In the genomic region with DNA sequence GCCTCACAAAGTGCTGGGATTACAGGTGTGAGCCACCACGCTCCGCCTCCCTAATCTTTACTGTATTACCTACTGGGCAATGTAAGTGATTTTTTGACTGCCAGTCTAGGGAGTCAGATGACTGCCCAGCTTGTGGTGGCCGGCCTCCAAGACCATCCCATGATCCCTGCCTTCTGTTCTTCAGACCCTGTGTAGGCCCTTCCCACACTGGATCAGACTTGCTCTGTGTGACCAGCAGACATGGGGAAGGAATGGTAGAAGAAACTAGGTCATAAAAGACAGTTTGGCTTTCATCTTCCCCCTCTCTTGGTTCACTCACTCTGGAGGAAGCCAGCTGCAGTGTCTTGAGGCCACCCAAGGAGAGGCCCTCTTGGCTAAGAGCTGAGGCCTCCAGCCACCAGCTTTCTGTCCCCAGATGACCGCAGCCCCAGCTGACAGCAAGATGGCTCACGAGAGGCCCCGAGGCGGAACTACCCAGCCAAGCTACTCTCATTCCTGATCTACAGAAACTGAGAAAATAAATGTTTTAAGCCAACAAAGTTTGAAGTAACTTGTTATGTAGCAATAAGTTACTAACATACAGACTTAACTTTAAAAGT, we compare ENCODE assay signal across 18 cellular contexts. TPM values are rescaled to one million over a fixed set of nuclear protein-coding genes. Genes with fewer than 3 reads are reported as not detected.
DNase-seq lines count a peak whose midpoint lies in the region; ATAC-seq, FAIRE-seq and TF ChIP-seq lines count a peak whose summit lies in the region.
"Had no signal": no experiment of that assay in that cellular context is flagged by ENCODE, and none has a peak within 500 bp of the region (broad histone marks: within the 10 kb centered on the region; RNA-seq: fewer than 3 reads in every experiment).

No MANE protein-coding gene starts in this region.

- H3K27ac ChIP-seq in liver (ENCODE audit: low read depth in 1 of 2, low read length in 2 of 2): no peak overlapping the region
- H3K27ac ChIP-seq in HepG2 (ENCODE audit: extremely low read length, insufficient read depth, low read length): no peak overlapping the region
- no peak overlapping the region for H3K27ac ChIP-seq in colonic mucosa
- H3K27ac ChIP-seq in OCI-LY7 (ENCODE audit: low read depth, low read length, poor library complexity, severe bottlenecking): no peak overlapping the region
- H3K27ac ChIP-seq: A549 had no signal

- intact Hi-C loops in HepG2 (cut with micrococcal nuclease; ENCODE audit: unreplicated experiment): no loop called here
- intact Hi-C loops in colonic mucosa (cut with DNase I): no loop called here
- intact Hi-C loops in OCI-LY7 (cut with micrococcal nuclease; ENCODE audit: unreplicated experiment): no loop called here

- H3K9me3 ChIP-seq in liver (ENCODE audit: control insufficient read depth in 4 of 4, low read length in 3 of 4) (no peaks in the 10 kb centered on the region), HepG2 (ENCODE audit: low read length) (no peaks in the 10 kb centered on the region), colonic mucosa (no peaks in the 10 kb centered on the region), OCI-LY7 (ENCODE audit: low read length) (no peaks in the 10 kb centered on the region)
- H3K9me3 ChIP-seq: A549, stomach had no signal

- no peak overlapping the region for H3K4me3 ChIP-seq in liver (ENCODE audit: low read depth in 1 of 3, low read length in 3 of 3)
- H3K4me3 ChIP-seq in HepG2 (replicated peaks in 1 of 3; ENCODE audit: insufficient read depth in 1 of 3, low read depth in 2 of 3, low read length in 3 of 3): no peak overlapping the region
- no peak overlapping the region for H3K4me3 ChIP-seq in colonic mucosa
- no peak overlapping the region for H3K4me3 ChIP-seq in OCI-LY7 (ENCODE audit: low read depth, low read length, poor library complexity, severe bottlenecking)
- H3K4me3 ChIP-seq: A549, stomach had no signal

- no peak for TF ChIP-seq EP300 in HepG2 (IDR thresholded peaks at IDR 0.05; ENCODE audit: low read depth in 2 of 2, low read length in 2 of 2)
- no peak for TF ChIP-seq EP300 in HepG2 (CRISPR knock-in tag; IDR thresholded peaks at IDR 0.05; ENCODE audit: borderline replicate concordance)

- H3K9me2 ChIP-seq in OCI-LY7 (ENCODE audit: insufficient read depth, low read length): no peaks in the 10 kb centered on the region

- no peak for TF ChIP-seq POLR2A in HepG2 (IDR thresholded peaks at IDR 0.05; ENCODE audit: insufficient read depth in 1 of 2, low read depth in 2 of 2, low read length in 2 of 2)

- in situ Hi-C loops in HepG2 (cut with HindIII; ENCODE audit: extremely low pct_ligation_motif_present, low pct_unique_long_range_greater_than_20kb): no loop called here

- H3K36me3 ChIP-seq in liver (ENCODE audit: control insufficient read depth in 4 of 4, insufficient read depth in 3 of 4, low read depth in 1 of 4, low read length in 3 of 4) (no peaks in the 10 kb centered on the region), HepG2 (replicated peaks in 1 of 2; ENCODE audit: control insufficient read depth in 1 of 2, insufficient read depth in 2 of 2, low read length in 2 of 2) (no peaks in the 10 kb centered on the region), colonic mucosa (no peaks in the 10 kb centered on the region), OCI-LY7 (ENCODE audit: insufficient read depth, low read length) (no peaks in the 10 kb centered on the region)
- H3K36me3 ChIP-seq: stomach had no signal

- H3K4me2 ChIP-seq in HepG2 (ENCODE audit: low read depth, low read length): no peak overlapping the region
- H3K4me2 ChIP-seq in OCI-LY7 (ENCODE audit: low read length): no peak overlapping the region
- H3K4me2 ChIP-seq: A549 had no signal

- POLR2A ChIA-PET in HepG2 (lab: Yijun Ruan, JAX): no interaction called here
- POLR2A ChIA-PET in OCI-LY7 (lab: Charles Lee): no interaction called here

- TF ChIP-seq CTCF in liver (IDR thresholded peaks at IDR 0.05; ENCODE audit: low read depth, low read length, missing input control): no peak
- no peak for TF ChIP-seq CTCF in HepG2 (CRISPR knock-in tag; IDR thresholded peaks at IDR 0.05)
- TF ChIP-seq CTCF in colonic mucosa (IDR thresholded peaks at IDR 0.05): no peak
- TF ChIP-seq CTCF in OCI-LY7 (conservative IDR thresholded peaks at IDR 0.05; ENCODE audit: low read length): no peak

- no peaks in the 10 kb centered on the region for H3K79me2 ChIP-seq in HepG2 (ENCODE audit: insufficient read depth, low read length)
- no peaks in the 10 kb centered on the region for H3K79me2 ChIP-seq in OCI-LY7 (ENCODE audit: insufficient read depth, low read depth, low read length)

- no peak for ATAC-seq in HepG2
- ATAC-seq in GM18867 (IDR thresholded peaks at IDR 0.05; ENCODE audit: unreplicated experiment): no peak
- ATAC-seq in GM19395 (IDR thresholded peaks at IDR 0.05; ENCODE audit: unreplicated experiment): no peak
- ATAC-seq: A549; activated CD4-positive, CD25-positive, alpha-beta regulatory T cell treated with anti-CD3 and anti-CD28 coated beads, Interleukin-2, amount 50 U/mL, for 24 hours had no signal

- WGBS in liver: 92% methylated on average over 7 of the region's 7 CpGs
- 36% methylated on average over 7 of the region's 7 CpGs for WGBS in HepG2 (ENCODE audit: low lambda C conversion rate)

- FAIRE-seq in HepG2 (lab: Jason Lieb, UNC): no peak
- FAIRE-seq: A549, endometrium, GM18507 had no signal

- no peaks in the 10 kb centered on the region for H3K27me3 ChIP-seq in liver (ENCODE audit: control insufficient read depth in 4 of 4, insufficient read depth in 4 of 4, low read length in 3 of 4)
- no peaks in the 10 kb centered on the region; a peak in 1 of 5 replicates for H3K27me3 ChIP-seq in HepG2 (ENCODE audit: control insufficient read depth in 1 of 2, insufficient read depth in 2 of 2, low read length in 2 of 2)
- H3K27me3 ChIP-seq in colonic mucosa: no peaks in the 10 kb centered on the region
- H3K27me3 ChIP-seq: stomach had no signal

- H3K4me1 ChIP-seq in liver (ENCODE audit: control insufficient read depth in 4 of 4, insufficient read depth in 4 of 4, low read length in 3 of 4) (no peaks in the 10 kb centered on the region), HepG2 (ENCODE audit: insufficient read depth, low read length) (no peaks in the 10 kb centered on the region), colonic mucosa (no peaks in the 10 kb centered on the region), OCI-LY7 (ENCODE audit: insufficient read depth, low read length, poor library complexity, severe bottlenecking) (no peaks in the 10 kb centered on the region)
- H3K4me1 ChIP-seq: A549 had no signal

- H2AFZ ChIP-seq in HepG2 (ENCODE audit: low read length): no peak overlapping the region
- H2AFZ ChIP-seq in OCI-LY7 (ENCODE audit: low read length): no peak overlapping the region

- no peaks in the 10 kb centered on the region for H4K20me1 ChIP-seq in HepG2 (ENCODE audit: insufficient read depth, low read length)
- no peaks in the 10 kb centered on the region for H4K20me1 ChIP-seq in OCI-LY7 (ENCODE audit: insufficient read depth, low read length)

- BruUV-seq in HepG2 (replicated peaks; lab: Mats Ljungman, UMichigan) (no TSS peak), OCI-LY7 (replicated peaks; lab: Mats Ljungman, UMichigan) (no TSS peak)

- H3K9ac ChIP-seq in liver (ENCODE audit: low read depth in 1 of 2, low read length in 2 of 2) (no peak overlapping the region), HepG2 (ENCODE audit: insufficient read depth, low read depth, low read length) (no peak overlapping the region), colonic mucosa (ENCODE audit: low read depth in 2 of 2, low read length in 2 of 2) (no peak overlapping the region)

- no peak for TF ChIP-seq RAD21 in liver (IDR thresholded peaks at IDR 0.05)
- TF ChIP-seq RAD21 in HepG2 (CRISPR knock-in tag; IDR thresholded peaks at IDR 0.05): no peak

- CTCF ChIA-PET in HepG2 (lab: Yijun Ruan, JAX; ENCODE audit: low intra/inter-chr PET ratio, low total read pairs) (no interaction called here), OCI-LY7 (lab: Charles Lee; ENCODE audit: unreplicated experiment) (no interaction called here)

- DNase-seq in HepG2 (ENCODE audit: low spot score) (no peak), colonic mucosa (peak; percentile 27), midbrain (lab: John Stamatoyannopoulos, UW) (peak; percentile 11), OCI-LY7 (ENCODE audit: low spot score) (no peak)
- no peak for DNase-seq in stimulated activated CD4-positive, alpha-beta T cell treated with anti-CD3 and anti-CD28 coated beads, Interleukin-4, amount 100 ng/mL, for 24 hours
- DNase-seq: activated naive CD4-positive, alpha-beta T cell treated with anti-CD3 and anti-CD28 coated beads, Interleukin-2, amount 50 U/mL, for 16 hours; COR-L47; GF-D8; Kasumi-1; stomach had no signal

RNA-seq across cellular contexts. Expression of a gene that starts 14.5 kb away (rescaled TPM):
- total RNA-seq in liver (under 1 TPM; 0.33 to 0.61 TPM), HepG2 (2016; rRNA removed; fragmentation: Illumina TruSeq; extraction: Trizol) (not detected in 2 replicates), colonic mucosa (1 to 10 TPM; 2.2 TPM), OCI-LY7 (2022) (not detected in 2 replicates)
- polyA plus RNA-seq in liver (under 1 TPM; 0.31 to 0.70 TPM), HepG2 (2011; rRNA removed) (not detected in 2 replicates)
- total RNA-seq in HepG2 (2016; cell fraction: cytosol; rRNA removed; fragmentation: Illumina TruSeq; extraction: Trizol; ENCODE audit: low read depth): not detected in 2 replicates
- not detected in 2 replicates for total RNA-seq in HepG2 (2016; cell fraction: insoluble cytoplasmic fraction; rRNA removed; fragmentation: Illumina TruSeq; extraction: Trizol)
- not detected in 2 replicates for total RNA-seq in HepG2 (2016; cell fraction: membrane; rRNA removed; fragmentation: Illumina TruSeq; extraction: Trizol)
- not detected in 2 replicates for total RNA-seq in HepG2 (2016; cell fraction: nucleus; rRNA removed; fragmentation: Illumina TruSeq; extraction: Trizol)
- not detected in 2 replicates for polyA plus RNA-seq in HepG2 (2011; cell fraction: cytosol; rRNA removed)
- 0.14 TPM in 1 of 2 replicates, not detected in the other for polyA plus RNA-seq in HepG2 (2011; cell fraction: nucleus; rRNA removed)
- polyA plus RNA-seq in HepG2 (2012): not detected in 2 replicates
- polyA plus RNA-seq in HepG2 (2016; cell fraction: cytosol; fragmentation: Illumina TruSeq; extraction: Trizol; ENCODE audit: low read depth): not detected in 2 replicates
- polyA plus RNA-seq in HepG2 (2016; cell fraction: insoluble cytoplasmic fraction; fragmentation: Illumina TruSeq; extraction: Trizol; ENCODE audit: low read depth): not detected in 2 replicates
- polyA plus RNA-seq in HepG2 (2016; cell fraction: membrane; fragmentation: Illumina TruSeq; extraction: Trizol; ENCODE audit: low read depth): not detected in 2 replicates
- not detected in 2 replicates for polyA plus RNA-seq in HepG2 (2016; cell fraction: nucleus; fragmentation: Illumina TruSeq; extraction: Trizol; ENCODE audit: insufficient read depth, low read depth)
- 2.9 TPM in 1 of 2 replicates, not detected in the other for polyA minus RNA-seq in HepG2 (2011; rRNA and poly(A)+ RNA removed; ENCODE audit: low replicate concordance)
- not detected in 2 replicates for polyA minus RNA-seq in HepG2 (2011; cell fraction: cytosol; rRNA and poly(A)+ RNA removed)
- not detected in 2 replicates for polyA minus RNA-seq in HepG2 (2011; cell fraction: nucleus; rRNA and poly(A)+ RNA removed)
- not detected in 2 replicates for total RNA-seq in OCI-LY7 (2014; rRNA removed; shearing (Covaris generic))
- polyA plus RNA-seq: neural cell had no signal

RNA-seq across cellular contexts. Expression of a gene that starts 36.2 kb away (rescaled TPM):
- 1 to 10 TPM; 6.7 to 7.1 TPM for total RNA-seq in liver
- polyA plus RNA-seq in liver: 1 to 10 TPM; 5.8 to 5.9 TPM
- total RNA-seq in HepG2 (2016; rRNA removed; fragmentation: Illumina TruSeq; extraction: Trizol): 2.8 and 3.0 TPM in 2 replicates
- 2.6 and 3.3 TPM in 2 replicates for total RNA-seq in HepG2 (2016; cell fraction: cytosol; rRNA removed; fragmentation: Illumina TruSeq; extraction: Trizol; ENCODE audit: low read depth)
- total RNA-seq in HepG2 (2016; cell fraction: insoluble cytoplasmic fraction; rRNA removed; fragmentation: Illumina TruSeq; extraction: Trizol): 2.4 and 3.0 TPM in 2 replicates
- 1.3 and 1.6 TPM in 2 replicates for total RNA-seq in HepG2 (2016; cell fraction: membrane; rRNA removed; fragmentation: Illumina TruSeq; extraction: Trizol)
- total RNA-seq in HepG2 (2016; cell fraction: nucleus; rRNA removed; fragmentation: Illumina TruSeq; extraction: Trizol): 2.4 and 2.5 TPM in 2 replicates
- 2.3 and 3.2 TPM in 2 replicates for polyA plus RNA-seq in HepG2 (2011; rRNA removed)
- polyA plus RNA-seq in HepG2 (2011; cell fraction: cytosol; rRNA removed): 2.0 and 2.3 TPM in 2 replicates
- 4.2 and 4.4 TPM in 2 replicates for polyA plus RNA-seq in HepG2 (2011; cell fraction: nucleus; rRNA removed)
- polyA plus RNA-seq in HepG2 (2012): 3.9 TPM in 2 replicates
- polyA plus RNA-seq in HepG2 (2016; cell fraction: cytosol; fragmentation: Illumina TruSeq; extraction: Trizol; ENCODE audit: low read depth): 0.11 and 0.18 TPM in 2 replicates
- polyA plus RNA-seq in HepG2 (2016; cell fraction: insoluble cytoplasmic fraction; fragmentation: Illumina TruSeq; extraction: Trizol; ENCODE audit: low read depth): 1.6 TPM in 2 replicates
- polyA plus RNA-seq in HepG2 (2016; cell fraction: membrane; fragmentation: Illumina TruSeq; extraction: Trizol; ENCODE audit: low read depth): 0.45 and 0.50 TPM in 2 replicates
- 3.0 and 3.5 TPM in 2 replicates for polyA plus RNA-seq in HepG2 (2016; cell fraction: nucleus; fragmentation: Illumina TruSeq; extraction: Trizol; ENCODE audit: insufficient read depth, low read depth)
- polyA minus RNA-seq in HepG2 (2011; rRNA and poly(A)+ RNA removed; ENCODE audit: low replicate concordance): 1.9 and 6.3 TPM in 2 replicates
- polyA minus RNA-seq in HepG2 (2011; cell fraction: cytosol; rRNA and poly(A)+ RNA removed): 5.7 and 6.1 TPM in 2 replicates
- 8.0 and 8.5 TPM in 2 replicates for polyA minus RNA-seq in HepG2 (2011; cell fraction: nucleus; rRNA and poly(A)+ RNA removed)
- total RNA-seq in colonic mucosa: 10 to 100 TPM; 72.5 to 78.8 TPM
- total RNA-seq in OCI-LY7 (2014; rRNA removed; shearing (Covaris generic)): 4.2 and 4.9 TPM in 2 replicates
- total RNA-seq in OCI-LY7 (2022): 9.2 and 9.7 TPM in 2 replicates

RNA-seq across cellular contexts. Expression of a gene that starts 50.6 kb away (rescaled TPM):
- total RNA-seq in liver: 100 to 1,000 TPM in 1 of 2 donors, 10 to 100 TPM in 1; 94.2 to 200 TPM
- polyA plus RNA-seq in liver: 100 to 1,000 TPM; 157 to 218 TPM
- 38.7 and 45.6 TPM in 2 replicates for total RNA-seq in HepG2 (2016; rRNA removed; fragmentation: Illumina TruSeq; extraction: Trizol)
- 7.9 and 8.1 TPM in 2 replicates for total RNA-seq in HepG2 (2016; cell fraction: cytosol; rRNA removed; fragmentation: Illumina TruSeq; extraction: Trizol; ENCODE audit: low read depth)
- total RNA-seq in HepG2 (2016; cell fraction: insoluble cytoplasmic fraction; rRNA removed; fragmentation: Illumina TruSeq; extraction: Trizol): 38.5 and 46.8 TPM in 2 replicates
- total RNA-seq in HepG2 (2016; cell fraction: membrane; rRNA removed; fragmentation: Illumina TruSeq; extraction: Trizol): 14.5 and 17.4 TPM in 2 replicates
- 15.4 and 15.7 TPM in 2 replicates for total RNA-seq in HepG2 (2016; cell fraction: nucleus; rRNA removed; fragmentation: Illumina TruSeq; extraction: Trizol)
- 33.7 and 40.2 TPM in 2 replicates for polyA plus RNA-seq in HepG2 (2011; rRNA removed)
- polyA plus RNA-seq in HepG2 (2011; cell fraction: cytosol; rRNA removed): 42.7 and 71.0 TPM in 2 replicates
- polyA plus RNA-seq in HepG2 (2011; cell fraction: nucleus; rRNA removed): 26.4 and 32.1 TPM in 2 replicates
- polyA plus RNA-seq in HepG2 (2012): 30.4 and 32.9 TPM in 2 replicates
- polyA plus RNA-seq in HepG2 (2016; cell fraction: cytosol; fragmentation: Illumina TruSeq; extraction: Trizol; ENCODE audit: low read depth): 7.7 and 9.2 TPM in 2 replicates
- polyA plus RNA-seq in HepG2 (2016; cell fraction: insoluble cytoplasmic fraction; fragmentation: Illumina TruSeq; extraction: Trizol; ENCODE audit: low read depth): 51.8 and 57.6 TPM in 2 replicates
- 11.5 and 12.6 TPM in 2 replicates for polyA plus RNA-seq in HepG2 (2016; cell fraction: membrane; fragmentation: Illumina TruSeq; extraction: Trizol; ENCODE audit: low read depth)
- 23.3 and 28.1 TPM in 2 replicates for polyA plus RNA-seq in HepG2 (2016; cell fraction: nucleus; fragmentation: Illumina TruSeq; extraction: Trizol; ENCODE audit: insufficient read depth, low read depth)
- polyA minus RNA-seq in HepG2 (2011; rRNA and poly(A)+ RNA removed; ENCODE audit: low replicate concordance): 72.8 and 83.4 TPM in 2 replicates
- polyA minus RNA-seq in HepG2 (2011; cell fraction: cytosol; rRNA and poly(A)+ RNA removed): 23.7 and 30.8 TPM in 2 replicates
- 4.5 and 7.2 TPM in 2 replicates for polyA minus RNA-seq in HepG2 (2011; cell fraction: nucleus; rRNA and poly(A)+ RNA removed)
- total RNA-seq in colonic mucosa: 100 to 1,000 TPM in 1 of 2 donors, 10 to 100 TPM in 1; 81.6 to 131 TPM
- 12.0 TPM in 2 replicates for total RNA-seq in OCI-LY7 (2014; rRNA removed; shearing (Covaris generic))
- total RNA-seq in OCI-LY7 (2022): not detected in 2 replicates

Comparison
In these comparisons a context has a peak if more than half of its experiments do, and no peak if none do; other contexts are left out.
1. DNase-seq: peak in colonic mucosa (single experiment) and midbrain (single experiment); none in HepG2 (single experiment), OCI-LY7 (single experiment) and stimulated activated CD4-positive, alpha-beta T cell treated with anti-CD3 and anti-CD28 coated beads, Interleukin-4, amount 100 ng/mL, for 24 hours (single experiment).
2. RNA of a gene that starts 36.2 kb away (total RNA-seq): 72.5 to 78.8 TPM in colonic mucosa; 4.2 to 9.7 TPM in OCI-LY7, 6.7 to 7.1 TPM in liver and 1.3 to 3.3 TPM in HepG2; every median in the first group is over 4 times any median in the second.